1 cellular context compared by ENCODE assay signal in genomic region chr17:6712854-6713129, GRCh38.
TF ChIP-seq lines count a peak whose summit lies in the region.

No MANE protein-coding gene starts in this region.

TF ChIP-seq in H1, 55 proteins besides CTCF, POLR2A, EP300 and RAD21:
- no peak for TF ChIP-seq GABPA (IDR thresholded peaks at IDR 0.05; ENCODE audit: borderline replicate concordance, insufficient read depth, low read length)
- no peak for TF ChIP-seq ATF2 (IDR thresholded peaks at IDR 0.05; ENCODE audit: low read length)
- no peak for TF ChIP-seq SRF (IDR thresholded peaks at IDR 0.05; ENCODE audit: low read depth, low read length)
- 0 out of 2 replicates have a peak, but pooled peaks have one; percentile 32 for TF ChIP-seq SUZ12 (IDR thresholded peaks at IDR 0.05; ENCODE audit: low read length)
- TF ChIP-seq RNF2 (IDR thresholded peaks at IDR 0.05; ENCODE audit: borderline replicate concordance, low read depth, low read length, missing control alignments, poor library complexity, severe bottlenecking) = no peak
- TF ChIP-seq TAF7 (optimal IDR thresholded peaks at IDR 0.05; ENCODE audit: borderline replicate concordance, low read depth, low read length) = no peak
- no peak for TF ChIP-seq TAF1 (IDR thresholded peaks at IDR 0.05; ENCODE audit: low read depth, low read length)
